ENCODE assay signal across 16 cellular contexts in the genomic region with DNA sequence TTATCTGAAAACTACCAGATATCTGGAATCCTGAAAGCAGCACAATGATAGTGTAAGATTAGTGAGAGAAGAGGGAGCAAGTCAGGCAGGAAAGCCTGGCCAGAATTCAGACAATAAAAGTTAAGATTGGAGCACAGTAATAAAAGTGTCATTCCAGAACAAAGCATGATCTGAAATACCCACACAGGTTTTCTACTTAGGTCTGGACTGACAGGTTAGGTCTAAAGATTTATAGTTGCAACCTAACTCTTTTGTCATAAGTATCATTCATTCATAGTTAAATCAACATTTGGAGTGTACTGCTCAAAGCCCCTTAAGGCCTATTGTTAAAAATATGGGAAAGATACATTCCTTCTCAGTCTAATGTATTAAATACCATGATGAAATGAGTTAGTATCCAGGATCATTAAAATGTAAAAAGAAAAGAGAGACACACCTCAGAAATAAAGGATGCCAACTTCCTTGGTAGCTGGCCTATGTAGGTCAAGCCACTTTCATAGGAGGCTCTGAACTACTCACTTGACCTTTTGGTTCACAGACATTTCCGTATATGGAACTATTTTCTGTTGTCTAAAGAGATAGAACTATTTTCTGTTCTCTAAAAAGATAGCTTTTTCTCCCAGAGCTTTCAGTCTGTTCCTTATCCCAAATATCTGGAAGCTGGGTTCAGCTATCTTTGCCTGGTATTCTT.
DNase-seq lines count a peak whose midpoint lies in the region; ATAC-seq and TF ChIP-seq lines count a peak whose summit lies in the region.
"Had no signal": no experiment of that assay in that cellular context is flagged by ENCODE, and none has a peak within 500 bp of the region (broad histone marks: within the 10 kb centered on the region; RNA-seq: fewer than 3 reads in every experiment).

No MANE protein-coding gene starts in this region.

- no peak for TF ChIP-seq POLR2A in prostate gland (IDR thresholded peaks at IDR 0.05)

- 38% methylated on average over 1 of the region's 1 CpG for WGBS in prostate gland

- peak; percentile 55 for ATAC-seq in stimulated activated naive CD8-positive, alpha-beta T cell treated with anti-CD3 and anti-CD28 coated beads, Interleukin-15, Interleukin-2, amounts not matched to agents 100 U/mL and 50 U/mL, for 24 hours
- no peak for ATAC-seq in stimulated activated naive CD8-positive, alpha-beta T cell treated with anti-CD3 and anti-CD28 coated beads, Interleukin-15, amount 100 ng/mL, for 72 hours
- peak; percentile 68 for ATAC-seq in left colon
- no peak for ATAC-seq in GM18867 (IDR thresholded peaks at IDR 0.05; ENCODE audit: unreplicated experiment)
- ATAC-seq: HCT116 had no signal

- H3K4me1 Mint-ChIP-seq in stimulated activated naive CD8-positive, alpha-beta T cell treated with anti-CD3 and anti-CD28 coated beads, Interleukin-15, amount 100 ng/mL, for 72 hours, result peaks cover 58% of the 10 kb centered on the region

- DNase-seq in stimulated activated naive CD8-positive, alpha-beta T cell treated with anti-CD3 and anti-CD28 coated beads, Interleukin-15, Interleukin-2, amounts not matched to agents 100 U/mL and 50 U/mL, for 24 hours, result no peak
- DNase-seq in stimulated activated naive CD8-positive, alpha-beta T cell treated with anti-CD3 and anti-CD28 coated beads, Interleukin-15, amount 100 ng/mL, for 72 hours, result no peak
- DNase-seq in left colon, result no peak
- peak; percentile 8 for DNase-seq in prostate gland (ENCODE audit: low spot score)
- no peak for DNase-seq in posterior vena cava (ENCODE audit: low spot score)
- no peak for DNase-seq in activated effector memory CD4-positive, alpha-beta T cell treated with anti-CD3 and anti-CD28 coated beads, Interleukin-2, amount 50 U/mL, for 16 hours
- DNase-seq: 8988T; AML-193; Calu3; CD4-positive, CD25-positive, alpha-beta regulatory T cell; DMS 273 treated with DMSO at 0.1 percent for 48 hours; DMS79 had no signal

- H3K4me3 ChIP-seq in prostate gland, result no peak overlapping the region
- H3K4me3 ChIP-seq: BLaER1 had no signal

- H3K27me3 ChIP-seq in prostate gland (replicated peaks; ENCODE audit: insufficient read depth), result no peaks in the 10 kb centered on the region
- H3K27me3 ChIP-seq: BLaER1 had no signal

- TF ChIP-seq CTCF in prostate gland (IDR thresholded peaks at IDR 0.05), result no peak

- peaks cover 9% of the 10 kb centered on the region for H3K27me3 Mint-ChIP-seq in stimulated activated naive CD8-positive, alpha-beta T cell treated with anti-CD3 and anti-CD28 coated beads, Interleukin-15, amount 100 ng/mL, for 72 hours
- H3K27me3 Mint-ChIP-seq: CD4-positive, CD25-positive, alpha-beta regulatory T cell had no signal

- H3K4me1 ChIP-seq in prostate gland (replicated peaks), result no peaks in the 10 kb centered on the region
- H3K4me1 ChIP-seq: BLaER1 had no signal

- H3K27ac ChIP-seq in prostate gland, result no peak overlapping the region
- H3K27ac ChIP-seq: BLaER1, HL-60 had no signal

- H3K9me3 ChIP-seq in prostate gland, result no peaks in the 10 kb centered on the region
- H3K9me3 ChIP-seq: BLaER1 had no signal

- no peak overlapping the region for H3K27ac Mint-ChIP-seq in stimulated activated naive CD8-positive, alpha-beta T cell treated with anti-CD3 and anti-CD28 coated beads, Interleukin-15, amount 100 ng/mL, for 72 hours

- no peaks in the 10 kb centered on the region for H3K9me3 Mint-ChIP-seq in stimulated activated naive CD8-positive, alpha-beta T cell treated with anti-CD3 and anti-CD28 coated beads, Interleukin-15, amount 100 ng/mL, for 72 hours

- no peaks in the 10 kb centered on the region for H3K36me3 ChIP-seq in prostate gland
- H3K36me3 ChIP-seq: BLaER1 had no signal

- intact Hi-C loops in left colon (cut with DNase I, micrococcal nuclease) (no loop called here), prostate gland (cut with DNase I) (no loop called here), posterior vena cava (cut with DNase I) (no loop called here)

- H3K4me3 Mint-ChIP-seq in stimulated activated naive CD8-positive, alpha-beta T cell treated with anti-CD3 and anti-CD28 coated beads, Interleukin-15, amount 100 ng/mL, for 72 hours, result no peak overlapping the region
- H3K4me3 Mint-ChIP-seq: CD4-positive, CD25-positive, alpha-beta regulatory T cell had no signal

Comparison
In these comparisons a context has a peak if more than half of its experiments do, and no peak if none do; other contexts are left out.
1. ATAC-seq: peak in stimulated activated naive CD8-positive, alpha-beta T cell treated with anti-CD3 and anti-CD28 coated beads, Interleukin-15, Interleukin-2, amounts not matched to agents 100 U/mL and 50 U/mL, for 24 hours (single experiment) and left colon (single experiment); none in stimulated activated naive CD8-positive, alpha-beta T cell treated with anti-CD3 and anti-CD28 coated beads, Interleukin-15, amount 100 ng/mL, for 72 hours (single experiment) and GM18867 (single experiment).